19 cellular contexts compared by ENCODE assay signal in genomic region chr6:116012471-116012949, GRCh38. TPM values are rescaled to one million over a fixed set of nuclear protein-coding genes. Genes with fewer than 3 reads are reported as not detected.
DNase-seq lines count a peak whose midpoint lies in the region; ATAC-seq, FAIRE-seq and TF ChIP-seq lines count a peak whose summit lies in the region.
"Had no signal": no experiment of that assay in that cellular context is flagged by ENCODE, and none has a peak within 500 bp of the region (broad histone marks: within the 10 kb centered on the region; RNA-seq: fewer than 3 reads in every experiment).

No MANE protein-coding gene starts in this region.

- CTCF ChIA-PET in K562 (lab: Yijun Ruan, JAX; ENCODE audit: low intra/inter-chr PET ratio) (no interaction called here), Caco-2 (lab: Charles Lee) (interaction anchor here (0.6 to 2.6 kb wide), 4 partner anchors 35 to 251 kb away, joined by 3 to 28 read pairs (median 4); partner anchors contain the start of genes FRK and NT5DC1)

- H3K27ac ChIP-seq in K562 (ENCODE audit: extremely low read depth, low read depth, low read length) = no peak overlapping the region

- 0% methylated on average over 1 of the region's 1 CpG for WGBS in K562 (ENCODE audit: insufficient coverage, low coverage, missing lambda C conversion rate)

- no peak overlapping the region for H3K9ac ChIP-seq in K562 (ENCODE audit: insufficient read depth in 1 of 2, low read depth in 2 of 2, low read length in 2 of 2)

- ATAC-seq in K562 = no peak
- ATAC-seq in left lobe of liver = peak; percentile 54
- ATAC-seq in activated T-cell treated with anti-CD3 and anti-CD28 coated beads, Interleukin-2, amount 50 U/mL, for 72 hours (replicated peaks in 1 of 2) = no peak

- POLR2A ChIA-PET in K562 (lab: Yijun Ruan, JAX) (no interaction called here), Caco-2 (lab: Charles Lee) (interaction anchor here (1.1 kb wide), 1 partner anchor 88 kb away, joined by 4 read pairs; the partner anchor contains the start of gene NT5DC1)

- no peak for TF ChIP-seq POLR2A in K562 (conservative IDR thresholded peaks at IDR 0.05)

- H3K27me3 Mint-ChIP-seq in activated T-cell treated with anti-CD3 and anti-CD28 coated beads, Interleukin-2, amount 50 U/mL, for 72 hours (ENCODE audit: low read depth) = peaks cover 56% of the 10 kb centered on the region
- no peaks in the 10 kb centered on the region for H3K27me3 Mint-ChIP-seq in Caco-2 (ENCODE audit: insufficient read depth, unreplicated experiment)
- H3K27me3 Mint-ChIP-seq: type B pancreatic cell had no signal

- TF ChIP-seq CTCF in K562 (IDR thresholded peaks at IDR 0.05 in 2 of 3, conservative IDR thresholded peaks at IDR 0.05 in 1 of 3; ENCODE audit: insufficient read depth in 2 of 3, low read depth in 1 of 3, low read length in 3 of 3) (no peak), Caco-2 (IDR thresholded peaks at IDR 0.05; ENCODE audit: insufficient read depth in 1 of 2, low read depth in 1 of 2, low read length in 1 of 2, severe bottlenecking in 1 of 2, unreplicated experiment in 1 of 2) (no peak)

- H3K9me3 ChIP-seq in K562 (replicated peaks; ENCODE audit: control insufficient read depth, insufficient read depth, low read depth, low read length) (no peaks in the 10 kb centered on the region), Caco-2 (no peaks in the 10 kb centered on the region)

- H4K20me1 ChIP-seq in K562 (replicated peaks; ENCODE audit: control insufficient read depth, insufficient read depth, low read length) = no peaks in the 10 kb centered on the region

- peaks cover 15% of the 10 kb centered on the region for H3K4me1 Mint-ChIP-seq in activated T-cell treated with anti-CD3 and anti-CD28 coated beads, Interleukin-2, amount 50 U/mL, for 72 hours (ENCODE audit: low read depth)
- peaks cover 16% of the 10 kb centered on the region for H3K4me1 Mint-ChIP-seq in Caco-2 (ENCODE audit: low read depth, unreplicated experiment)
- H3K4me1 Mint-ChIP-seq: CD8-positive, alpha-beta memory T cell; immature natural killer cell had no signal

- no peaks in the 10 kb centered on the region for H3K9me1 ChIP-seq in K562 (ENCODE audit: control insufficient read depth, insufficient read depth, low read length)

- FAIRE-seq in K562 (lab: Jason Lieb, UNC) = no peak
- FAIRE-seq: endometrium, G401.6 had no signal

- intact Hi-C loops in K562 (cut with micrococcal nuclease) (no loop called here), Caco-2 (cut with micrococcal nuclease; ENCODE audit: unreplicated experiment) (loop anchor here (10.0 kb wide), 1 partner anchor 242 kb away; the partner anchor contains the start of gene TSPYL4)

- H3K27me3 ChIP-seq in K562 (ENCODE audit: control insufficient read depth in 2 of 2, insufficient read depth in 2 of 2, low read length in 2 of 2) = no peaks in the 10 kb centered on the region
- no peaks in the 10 kb centered on the region for H3K27me3 ChIP-seq in Caco-2 (replicated peaks; ENCODE audit: control insufficient read depth, insufficient read depth, low read length)

- in situ Hi-C loops in K562 (cut with MboI) = no loop called here

- no peak overlapping the region for H3K4me3 ChIP-seq in K562
- H3K4me3 ChIP-seq in Caco-2 (ENCODE audit: low read depth, low read length) = no peak overlapping the region

- H3K79me2 ChIP-seq in K562 (ENCODE audit: control insufficient read depth, insufficient read depth, low read length) = no peaks in the 10 kb centered on the region

- no peak for TF ChIP-seq EP300 in K562 (IDR thresholded peaks at IDR 0.05; ENCODE audit: low read length)

- H2AFZ ChIP-seq in K562 (ENCODE audit: low read depth, low read length) = no peak overlapping the region

- H3K4me1 ChIP-seq in K562 (replicated peaks in 1 of 2; ENCODE audit: control insufficient read depth in 2 of 2, insufficient read depth in 2 of 2, low read length in 2 of 2) (no peaks in the 10 kb centered on the region), Caco-2 (peaks cover 12% of the 10 kb centered on the region)

- H3K36me3 ChIP-seq in K562 (ENCODE audit: control insufficient read depth, insufficient read depth, low read length) (no peaks in the 10 kb centered on the region), Caco-2 (ENCODE audit: control insufficient read depth, insufficient read depth, low read length) (no peaks in the 10 kb centered on the region)

- no peak for TF ChIP-seq RAD21 in K562 (CRISPR knock-in tag; conservative IDR thresholded peaks at IDR 0.05 in 1 of 2, IDR thresholded peaks at IDR 0.05 in 1 of 2)

- no peak overlapping the region for H3K4me3 Mint-ChIP-seq in activated T-cell treated with anti-CD3 and anti-CD28 coated beads, Interleukin-2, amount 50 U/mL, for 72 hours
- no peak overlapping the region for H3K4me3 Mint-ChIP-seq in Caco-2 (ENCODE audit: unreplicated experiment)
- H3K4me3 Mint-ChIP-seq: activated naive CD8-positive, alpha-beta T cell; CD8-positive, alpha-beta memory T cell; immature natural killer cell; type B pancreatic cell had no signal

- H3K9me3 Mint-ChIP-seq in activated T-cell treated with anti-CD3 and anti-CD28 coated beads, Interleukin-2, amount 50 U/mL, for 72 hours = no peaks in the 10 kb centered on the region
- no peaks in the 10 kb centered on the region for H3K9me3 Mint-ChIP-seq in Caco-2 (ENCODE audit: unreplicated experiment)
- H3K9me3 Mint-ChIP-seq: CD8-positive, alpha-beta memory T cell; immature natural killer cell; type B pancreatic cell had no signal

- no peaks in the 10 kb centered on the region for H3K36me3 Mint-ChIP-seq in activated T-cell treated with anti-CD3 and anti-CD28 coated beads, Interleukin-2, amount 50 U/mL, for 72 hours (ENCODE audit: insufficient read depth in 2 of 2)
- H3K36me3 Mint-ChIP-seq in Caco-2 (ENCODE audit: insufficient read depth, unreplicated experiment) = no peaks in the 10 kb centered on the region
- H3K36me3 Mint-ChIP-seq: activated naive CD8-positive, alpha-beta T cell; CD8-positive, alpha-beta memory T cell; immature natural killer cell had no signal

- no TSS peak for BruUV-seq in K562 (replicated peaks; lab: Mats Ljungman, UMichigan)
- BruUV-seq in Caco-2 (replicated peaks; lab: Mats Ljungman, UMichigan) = no TSS peak

- DNase-seq in A172 (ENCODE audit: low spot score) (peak; percentile 5), HT-29 (ENCODE audit: low spot score) (peak; percentile 39), K562 (ENCODE audit: extremely low read depth in 1 of 4, low spot score in 3 of 4) (no peak), left lobe of liver (ENCODE audit: low spot score) (peak; percentile 58), NCI-H1417 (lab: John Stamatoyannopoulos, UW) (no peak), Caco-2 (no peak), hippocampal formation (lab: John Stamatoyannopoulos, UW) (no peak)
- no peak for DNase-seq in activated T-cell treated with anti-CD3 and anti-CD28 coated beads, Interleukin-2, amount 50 U/mL, for 72 hours
- DNase-seq: activated CD4-positive, alpha-beta T cell treated with anti-CD3 and anti-CD28 coated beads for 48 hours; activated T-cell treated with anti-CD3 and anti-CD28 coated beads for 4 hours; CD8-positive, alpha-beta memory T cell; immature natural killer cell; NCI-H1105 treated with DMSO at 0.1 percent for 48 hours; NCI-H2227 treated with DMSO at 0.1 percent for 48 hours had no signal

- no peak overlapping the region for H3K4me2 ChIP-seq in K562 (ENCODE audit: insufficient read depth, low read length)

- H3K27ac Mint-ChIP-seq in activated T-cell treated with anti-CD3 and anti-CD28 coated beads, Interleukin-2, amount 50 U/mL, for 72 hours = no peak overlapping the region
- H3K27ac Mint-ChIP-seq in Caco-2 (ENCODE audit: unreplicated experiment) = no peak overlapping the region
- H3K27ac Mint-ChIP-seq: CD8-positive, alpha-beta memory T cell; immature natural killer cell; type B pancreatic cell had no signal

TF ChIP-seq in K562, 482 proteins besides CTCF, POLR2A, EP300 and RAD21:
- peak; percentile 32; the same call in 1 of the 2 replicates for TF ChIP-seq CEBPB (tag; IDR thresholded peaks at IDR 0.05)
- TF ChIP-seq FOXA3 (CRISPR knock-in tag; conservative IDR thresholded peaks at IDR 0.05 in 1 of 2, IDR thresholded peaks at IDR 0.05 in 1 of 2) = 0 out of 4 replicates have a peak, but pooled peaks of 1 of the 2 experiments have one; percentile 9
- no peak for TF ChIP-seq SREBF1 (IDR thresholded peaks at IDR 0.05; ENCODE audit: borderline replicate concordance, low read depth, low read length)
- TF ChIP-seq CEBPG (CRISPR knock-in tag; IDR thresholded peaks at IDR 0.05) = no peak
- peak in 1 of 2 experiments; percentile 52; a peak in 1 of 4 replicates for TF ChIP-seq CEBPG (tag; conservative IDR thresholded peaks at IDR 0.05 in 1 of 2, IDR thresholded peaks at IDR 0.05 in 1 of 2)

RNA-seq across cellular contexts. Expression of gene FRK, which starts 48.2 kb away (rescaled TPM):
- 0.02 and 0.05 TPM in 2 replicates for total RNA-seq in A172 (2014; rRNA removed; shearing (Covaris generic))
- 2.0 and 2.1 TPM in 2 replicates for total RNA-seq in HT-29 (2014; rRNA removed; shearing (Covaris generic))
- 0.02 and 0.07 TPM in 2 replicates for total RNA-seq in K562 (2011; cell fraction: chromatin; rRNA removed; ENCODE audit: low replicate concordance)
- not detected in 2 replicates for total RNA-seq in K562 (2011; cell fraction: nucleolus; rRNA removed)
- total RNA-seq in K562 (2011; cell fraction: nucleoplasm; rRNA removed) = 0.07 TPM in 1 of 2 replicates, not detected in the other
- total RNA-seq in K562 (2014; rRNA removed) = 0.09 and 0.16 TPM in 2 replicates
- total RNA-seq in K562 (2014; rRNA removed; fragmentation: Illumina TruSeq; extraction: Trizol) = 0.15 and 0.22 TPM in 2 replicates
- 0.29 and 0.34 TPM in 2 replicates for total RNA-seq in K562 (2015; rRNA removed; fragmentation: Illumina TruSeq; extraction: Trizol)
- total RNA-seq in K562 (2021) = 0.13 and 0.22 TPM in 2 replicates
- polyA plus RNA-seq in K562 (2011; rRNA removed) = 0.01 and 0.03 TPM in 2 replicates
- under 0.01 and 0.01 TPM in 2 replicates for polyA plus RNA-seq in K562 (2011; cell fraction: cytosol; rRNA removed)
- 0.04 TPM in 2 replicates for polyA plus RNA-seq in K562 (2011; cell fraction: nucleus; rRNA removed)
- polyA plus RNA-seq in K562 (2012) = 0.14 and 0.19 TPM in 2 replicates
- polyA plus RNA-seq in K562 (2014; fragmentation: Illumina TruSeq; extraction: Trizol) = 0.09 and 0.10 TPM in 2 replicates
- under 1 TPM; 0.03 to 0.07 TPM for polyA plus RNA-seq in K562 (2014; fragmentation: Nextera tagmentation; extraction: Ambion mirVana)
- polyA plus RNA-seq in K562 (2014; rRNA removed) = 0.05 and 0.11 TPM in 2 replicates
- 0.04 and 0.12 TPM in 2 replicates for polyA minus RNA-seq in K562 (2011; rRNA and poly(A)+ RNA removed)
- 0.09 TPM in 1 of 2 replicates, not detected in the other for polyA minus RNA-seq in K562 (2011; cell fraction: cytosol; rRNA and poly(A)+ RNA removed)
- polyA minus RNA-seq in K562 (2011; cell fraction: nucleus; rRNA and poly(A)+ RNA removed) = under 0.01 and 0.11 TPM in 2 replicates
- total RNA-seq in left lobe of liver = 12.6 TPM
- total RNA-seq in activated T-cell treated with anti-CD3 and anti-CD28 coated beads, Interleukin-2, amount 50 U/mL, for 72 hours = under 1 TPM; 0.02 to 0.05 TPM
- 7.3 and 8.4 TPM in 2 replicates for total RNA-seq in Caco-2 (2022)
- total RNA-seq: mononuclear cell had no signal
- polyA plus RNA-seq: CD8-positive, alpha-beta memory T cell; immature natural killer cell had no signal

Comparison
In these comparisons a context has a peak if more than half of its experiments do, and no peak if none do; other contexts are left out.
1. DNase-seq: peak in A172 (single experiment), HT-29 (single experiment) and left lobe of liver (single experiment); none in K562 (0 of 4), activated T-cell treated with anti-CD3 and anti-CD28 coated beads, Interleukin-2, amount 50 U/mL, for 72 hours (0 of 2), NCI-H1417 (0 of 3), Caco-2 (0 of 2) and hippocampal formation (0 of 2).